ENCODE assay signal across 1 cellular context in genomic region chr17:27346228-27346899, GRCh38.
TF ChIP-seq lines count a peak whose summit lies in the region.

No MANE protein-coding gene starts in this region.

TF ChIP-seq in GM12878, 131 proteins besides CTCF, POLR2A, EP300 and RAD21:
- no peak for TF ChIP-seq NFYA (IDR thresholded peaks at IDR 0.05; ENCODE audit: borderline replicate concordance, low read depth, low read length)
- peak in 1 of 2 experiments; percentile 15; a peak in 1 of 4 replicates for TF ChIP-seq ETV6 (conservative IDR thresholded peaks at IDR 0.05 in 1 of 2, IDR thresholded peaks at IDR 0.05 in 1 of 2; ENCODE audit: borderline replicate concordance in 1 of 2, low read depth in 1 of 2)
- TF ChIP-seq POU2F2 (IDR thresholded peaks at IDR 0.05; ENCODE audit: borderline replicate concordance, low read depth, low read length) = no peak
- peak; percentile 60; the same call in 1 of the 2 replicates for TF ChIP-seq PAX5 (IDR thresholded peaks at IDR 0.05; ENCODE audit: borderline replicate concordance, low read depth, low read length)
- TF ChIP-seq FOS (IDR thresholded peaks at IDR 0.05; ENCODE audit: borderline replicate concordance, extremely low read depth, insufficient read length) = no peak
- TF ChIP-seq RCOR1 (conservative IDR thresholded peaks at IDR 0.05; ENCODE audit: low read depth, low read length) = no peak
- no peak for TF ChIP-seq ZNF622 (IDR thresholded peaks at IDR 0.05)
